In the genomic region with DNA sequence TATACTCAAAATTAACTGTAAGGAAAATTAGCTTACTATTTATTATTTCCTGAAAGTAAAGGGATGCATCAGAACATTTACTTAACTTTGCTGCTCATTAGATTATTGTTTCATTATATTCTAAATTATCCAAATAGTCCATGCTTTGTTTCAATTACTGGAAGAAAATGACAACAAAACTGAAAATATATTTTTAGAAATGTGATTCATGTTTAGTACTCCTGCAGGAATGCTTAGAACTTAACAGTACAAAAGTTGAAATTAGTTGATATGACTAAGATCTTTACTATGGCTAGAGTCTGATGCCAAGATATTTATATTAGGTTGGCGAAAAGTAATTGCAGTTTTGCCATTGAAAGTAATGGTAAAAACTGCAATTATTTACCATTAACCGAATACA, we compare ENCODE assay signal across 32 cellular contexts.
DNase-seq lines count a peak whose midpoint lies in the region; TF ChIP-seq lines count a peak whose summit lies in the region.
"Had no signal": no experiment of that assay in that cellular context is flagged by ENCODE, and none has a peak within 500 bp of the region (broad histone marks: within the 10 kb centered on the region; RNA-seq: fewer than 3 reads in every experiment).

No MANE protein-coding gene starts in this region.

- H3K4me1 Mint-ChIP-seq in CD4-positive, alpha-beta memory T cell, result no peaks in the 10 kb centered on the region
- H3K4me1 Mint-ChIP-seq: B cell, H9, naive B cell had no signal

- no peaks in the 10 kb centered on the region for H3K9me3 ChIP-seq in CD4-positive, alpha-beta memory T cell (ENCODE audit: control insufficient read depth in 1 of 2, low read length in 2 of 2)
- H3K9me3 ChIP-seq: adrenal gland, neutrophil, prostate gland, transverse colon had no signal

- CTCF ChIA-PET in CD4-positive, alpha-beta memory T cell (lab: Charles Lee; ENCODE audit: partially characterized antibody), result no interaction called here
- CTCF ChIA-PET in GM10248 (lab: Yijun Ruan, JAX), result no interaction called here

- no peak overlapping the region for H3K4me3 Mint-ChIP-seq in CD4-positive, alpha-beta memory T cell
- H3K4me3 Mint-ChIP-seq: B cell; effector memory CD8-positive, alpha-beta T cell; H9; IgD-negative memory B cell; naive B cell had no signal

- POLR2A ChIA-PET in CD4-positive, alpha-beta memory T cell (lab: Charles Lee; ENCODE audit: partially characterized antibody), result no interaction called here
- POLR2A ChIA-PET in GM10248 (lab: Yijun Ruan, JAX), result no interaction called here

- H3K4me3 ChIP-seq in CD4-positive, alpha-beta memory T cell (ENCODE audit: low read length in 2 of 2), result no peak overlapping the region
- H3K4me3 ChIP-seq: adrenal gland, prostate gland, sigmoid colon, SK-N-MC, transverse colon had no signal

- H3K27ac Mint-ChIP-seq in CD4-positive, alpha-beta memory T cell, result no peak overlapping the region
- H3K27ac Mint-ChIP-seq: B cell; effector memory CD8-positive, alpha-beta T cell; H9; IgD-negative memory B cell; naive B cell had no signal

- no peak for TF ChIP-seq CTCF in GM10248 (IDR thresholded peaks at IDR 0.05; ENCODE audit: control extremely low read depth, extremely low read depth, low read depth, missing control alignments)

- intact Hi-C loops in CD4-positive, alpha-beta memory T cell (cut with micrococcal nuclease), result no loop called here

- H3K27me3 Mint-ChIP-seq in CD4-positive, alpha-beta memory T cell, result no peaks in the 10 kb centered on the region
- H3K27me3 Mint-ChIP-seq: B cell; effector memory CD8-positive, alpha-beta T cell; IgD-negative memory B cell; naive B cell had no signal

- H3K4me1 ChIP-seq in CD4-positive, alpha-beta memory T cell (ENCODE audit: insufficient read depth, low read length), result no peaks in the 10 kb centered on the region
- H3K4me1 ChIP-seq: adrenal gland, foreskin keratinocyte, prostate gland, sigmoid colon, transverse colon had no signal

- H3K9me3 Mint-ChIP-seq in CD4-positive, alpha-beta memory T cell, result peaks cover 0 to 21% (median 6%) of the 10 kb centered on the region in 8 donors
- H3K9me3 Mint-ChIP-seq: H9 had no signal

- no peaks in the 10 kb centered on the region for H3K27me3 ChIP-seq in CD4-positive, alpha-beta memory T cell (ENCODE audit: insufficient read depth, low read length)
- H3K27me3 ChIP-seq: adrenal gland, foreskin keratinocyte, neutrophil, sigmoid colon, transverse colon had no signal

- no peaks in the 10 kb centered on the region for H3K36me3 Mint-ChIP-seq in CD4-positive, alpha-beta memory T cell
- H3K36me3 Mint-ChIP-seq: IgD-negative memory B cell, naive B cell had no signal

- H3K27ac ChIP-seq in CD4-positive, alpha-beta memory T cell (ENCODE audit: low read depth, low read length), result no peak overlapping the region
- H3K27ac ChIP-seq: adrenal gland, foreskin keratinocyte, neutrophil, prostate gland, sigmoid colon, SK-N-MC, transverse colon had no signal

- peak; percentile 64 for DNase-seq in ELR (ENCODE audit: low read depth)
- DNase-seq in LHCN-M2 (ENCODE audit: low read depth), result peak; percentile 58
- DNase-seq in astrocyte of the hippocampus (ENCODE audit: low read depth, low spot score), result peak; percentile 2
- DNase-seq in myocyte (ENCODE audit: low read depth), result peak; percentile 7
- DNase-seq in HT-29 (ENCODE audit: low spot score), result no peak
- DNase-seq in activated CD4-positive, alpha-beta T cell treated with anti-CD3 and anti-CD28 coated beads for 4 hours, result no peak
- DNase-seq in CD4-positive, alpha-beta memory T cell, result no peak
- DNase-seq in GM10248 (ENCODE audit: extremely low spot score), result no peak
- DNase-seq: activated CD4-positive, alpha-beta T cell treated with anti-CD3 and anti-CD28 coated beads, Interleukin-2, amount 50 U/mL, for 48 hours; activated naive CD4-positive, alpha-beta T cell treated with Interleukin-2 at 50 U/mL for 16 hours; activated T-cell treated with anti-CD3 and anti-CD28 coated beads, Interleukin-2, amount 50 U/mL, for 48 hours; adrenal gland; DMS 273 treated with DMSO at 0.1 percent for 48 hours; effector memory CD8-positive, alpha-beta T cell; erythroblast; H9; head of caudate nucleus; naive B cell; NCI-H1092; NCI-H187; NCI-H2171; NCI-H510A treated with DMSO at 0.1 percent for 48 hours; sigmoid colon; stimulated activated CD4-positive, alpha-beta T cell treated with anti-CD3 and anti-CD28 coated beads, Interleukin-4, amount 100 ng/mL, for 4 hours; T-helper 2 cell; transverse colon had no signal

- no peaks in the 10 kb centered on the region for H3K36me3 ChIP-seq in CD4-positive, alpha-beta memory T cell (ENCODE audit: insufficient read depth, low read length)
- H3K36me3 ChIP-seq: adrenal gland, neutrophil, prostate gland, sigmoid colon, transverse colon had no signal

Comparison
In these comparisons a context has a peak if more than half of its experiments do, and no peak if none do; other contexts are left out.
1. DNase-seq: peak in ELR (single experiment), LHCN-M2 (single experiment), astrocyte of the hippocampus (single experiment) and myocyte (single experiment); none in HT-29 (single experiment), activated CD4-positive, alpha-beta T cell treated with anti-CD3 and anti-CD28 coated beads for 4 hours (0 of 2), CD4-positive, alpha-beta memory T cell (0 of 5) and GM10248 (single experiment).